ENCODE assay signal across 19 cellular contexts in the genomic region with DNA sequence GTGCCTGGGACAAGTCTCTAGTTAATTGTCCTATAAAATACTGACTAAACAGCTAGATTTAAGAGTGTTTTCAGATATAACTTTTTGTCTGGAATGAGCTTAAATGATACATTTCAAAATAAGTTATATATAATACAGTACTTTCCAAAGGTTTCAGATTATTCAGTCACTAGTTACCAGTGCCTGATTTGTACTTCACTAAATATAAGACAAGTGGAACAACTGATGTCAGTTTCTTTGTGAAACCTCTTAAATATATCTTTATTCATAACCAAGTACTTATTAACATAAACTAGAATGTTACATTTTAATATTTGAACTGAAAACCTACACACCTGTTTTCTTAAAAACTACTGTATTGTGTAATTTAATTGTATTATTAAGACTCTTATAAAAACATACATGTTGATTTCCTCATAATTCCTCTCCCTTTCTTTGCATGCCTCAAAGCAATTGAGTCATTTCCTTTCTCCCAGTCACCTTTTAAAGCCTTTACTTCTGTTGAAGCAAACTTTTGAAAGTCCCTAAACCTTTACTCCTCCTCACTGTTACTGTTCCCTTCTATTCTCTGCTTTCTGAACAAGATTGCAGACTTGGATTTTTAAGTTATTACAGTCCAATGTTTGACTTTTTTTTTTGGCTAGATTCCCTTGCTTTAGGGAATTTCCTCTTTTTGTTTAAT. TPM values are rescaled to one million over a fixed set of nuclear protein-coding genes. Genes with fewer than 3 reads are reported as not detected.
DNase-seq lines count a peak whose midpoint lies in the region; ATAC-seq and TF ChIP-seq lines count a peak whose summit lies in the region.
"Had no signal": no experiment of that assay in that cellular context is flagged by ENCODE, and none has a peak within 500 bp of the region (broad histone marks: within the 10 kb centered on the region; RNA-seq: fewer than 3 reads in every experiment).

No MANE protein-coding gene starts in this region.

- H3K27me3 ChIP-seq in mesenchymal stem cell (ENCODE audit: control insufficient read depth in 1 of 2, insufficient read depth in 1 of 2, low read length in 2 of 2) = peaks cover 0 to 2% of the 10 kb centered on the region in 2 experiments
- H3K27me3 ChIP-seq: heart right ventricle, SJCRH30 had no signal

- no peak overlapping the region for H2AK5ac ChIP-seq in mesenchymal stem cell (ENCODE audit: low read length, severe bottlenecking)

- H2BK12ac ChIP-seq in mesenchymal stem cell (ENCODE audit: low read length in 2 of 2) = no peak overlapping the region

- no peak overlapping the region for H3K9ac ChIP-seq in mesenchymal stem cell (ENCODE audit: low read length)
- H3K9ac ChIP-seq: parathyroid adenoma had no signal

- no peak overlapping the region for H3K4me3 Mint-ChIP-seq in immature natural killer cell
- H3K4me3 Mint-ChIP-seq: stimulated activated naive CD8-positive, alpha-beta T cell treated with anti-CD3 and anti-CD28 coated beads, Interleukin-15, amount 100 ng/mL, for 72 hours had no signal

- no peak for TF ChIP-seq CTCF in cardiac fibroblast (IDR thresholded peaks at IDR 0.05; ENCODE audit: low read depth, low read length)

- no peak overlapping the region for H3K4ac ChIP-seq in mesenchymal stem cell (ENCODE audit: low read depth in 1 of 2, low read length in 2 of 2)

- H3K14ac ChIP-seq in mesenchymal stem cell (ENCODE audit: low read length in 2 of 2) = no peak overlapping the region

- no peaks in the 10 kb centered on the region for H3K4me1 ChIP-seq in mesenchymal stem cell (ENCODE audit: control insufficient read depth, insufficient read depth, low read depth, low read length)

- H2BK120ac ChIP-seq in mesenchymal stem cell (ENCODE audit: low read depth, low read length) = no peak overlapping the region

- no peak overlapping the region for H3K4me2 ChIP-seq in mesenchymal stem cell (ENCODE audit: low read length, poor library complexity, severe bottlenecking)

- H2AFZ ChIP-seq in mesenchymal stem cell (ENCODE audit: low read depth, low read length) = no peak overlapping the region
- H2AFZ ChIP-seq: parathyroid adenoma had no signal

- ATAC-seq in GM18868 (IDR thresholded peaks at IDR 0.05; ENCODE audit: unreplicated experiment) (peak; percentile 50), HG02885 (IDR thresholded peaks at IDR 0.05; ENCODE audit: poor library complexity, unreplicated experiment) (peak; percentile 74)
- ATAC-seq: left cardiac atrium; stimulated activated naive CD8-positive, alpha-beta T cell treated with anti-CD3 and anti-CD28 coated beads, Interleukin-15, amount 100 ng/mL, for 72 hours had no signal

- H2BK15ac ChIP-seq in mesenchymal stem cell (ENCODE audit: low read depth, poor library complexity, severe bottlenecking) = no peak overlapping the region

- peaks cover 0 to 5% (median 0%) of the 10 kb centered on the region in 6 donors for H3K9me3 Mint-ChIP-seq in immature natural killer cell
- H3K9me3 Mint-ChIP-seq: stimulated activated naive CD8-positive, alpha-beta T cell treated with anti-CD3 and anti-CD28 coated beads, Interleukin-15, amount 100 ng/mL, for 72 hours had no signal

- no peak overlapping the region for H4K91ac ChIP-seq in mesenchymal stem cell (ENCODE audit: low read length)

- no peaks in the 10 kb centered on the region for H3K36me3 Mint-ChIP-seq in immature natural killer cell

- no peak overlapping the region for H3K18ac ChIP-seq in mesenchymal stem cell (ENCODE audit: low read depth in 1 of 2, low read length in 2 of 2)

- no peaks in the 10 kb centered on the region for H3K36me3 ChIP-seq in mesenchymal stem cell (ENCODE audit: control insufficient read depth in 1 of 2, insufficient read depth in 2 of 2, low read depth in 1 of 2, low read length in 2 of 2)
- H3K36me3 ChIP-seq: heart right ventricle had no signal

- no peak overlapping the region for H3K23ac ChIP-seq in mesenchymal stem cell (ENCODE audit: low read length in 2 of 2)

- no peak overlapping the region for H3K27ac ChIP-seq in mesenchymal stem cell (ENCODE audit: low read length, poor library complexity, severe bottlenecking)
- H3K27ac ChIP-seq: parathyroid adenoma, SJCRH30 had no signal

- H4K8ac ChIP-seq in mesenchymal stem cell (ENCODE audit: low read length) = no peak overlapping the region

- no peaks in the 10 kb centered on the region for H3K9me3 ChIP-seq in mesenchymal stem cell (ENCODE audit: control insufficient read depth, low read length)
- H3K9me3 ChIP-seq: heart right ventricle, SJCRH30 had no signal

- H3K27ac Mint-ChIP-seq in immature natural killer cell = no peak overlapping the region
- H3K27ac Mint-ChIP-seq: activated naive CD4-positive, alpha-beta T cell treated with anti-CD3 and anti-CD28 coated beads, Interleukin-2, amount 50 U/mL, for 72 hours; stimulated activated naive CD8-positive, alpha-beta T cell treated with anti-CD3 and anti-CD28 coated beads, Interleukin-15, amount 100 ng/mL, for 72 hours had no signal

- no peak overlapping the region for H2BK5ac ChIP-seq in mesenchymal stem cell (ENCODE audit: low read depth, low read length, poor library complexity, severe bottlenecking)

- H3K79me1 ChIP-seq in mesenchymal stem cell (replicated peaks; ENCODE audit: low read length, poor library complexity, severe bottlenecking) = no peaks in the 10 kb centered on the region

- H3K4me3 ChIP-seq in cardiac fibroblast (replicated peaks in 1 of 2; ENCODE audit: low read depth in 2 of 2, low read length in 2 of 2) (no peak overlapping the region), mesenchymal stem cell (ENCODE audit: insufficient read depth in 1 of 2, low read depth in 1 of 2, low read length in 2 of 2) (no peak overlapping the region)
- H3K4me3 ChIP-seq: heart right ventricle, SJCRH30 had no signal

- H3K4me1 Mint-ChIP-seq in immature natural killer cell = no peaks in the 10 kb centered on the region

- H3K27me3 Mint-ChIP-seq in immature natural killer cell (ENCODE audit: low read depth in 3 of 3) = peaks cover 7 to 12% (median 11%) of the 10 kb centered on the region in 3 donors

- DNase-seq in cardiac fibroblast (ENCODE audit: low read depth in 2 of 2) = peak; percentile 32 to 76
- peak; percentile 14 for DNase-seq in mesenchymal stem cell
- no peak for DNase-seq in immature natural killer cell
- no peak for DNase-seq in ecto neural progenitor cell (ENCODE audit: low spot score)
- DNase-seq in stimulated activated naive CD4-positive, alpha-beta T cell treated with Interleukin-2 at 50 U/mL for 16 hours (lab: John Stamatoyannopoulos, UW) = no peak
- DNase-seq in COLO668 (lab: John Stamatoyannopoulos, UW; ENCODE audit: unreplicated experiment) = no peak
- DNase-seq: activated CD4-positive, alpha-beta T cell treated with anti-CD3 and anti-CD28 coated beads for 48 hours; activated T-cell treated with anti-CD3 and anti-CD28 coated beads for 4 hours; heart right ventricle; KBM-7; left cardiac atrium; NCI-H1105 treated with DMSO at 0.1 percent for 48 hours; SJCRH30; stimulated activated naive CD8-positive, alpha-beta T cell treated with anti-CD3 and anti-CD28 coated beads, Interleukin-15, amount 100 ng/mL, for 72 hours; T1000 had no signal

RNA-seq across cellular contexts. Expression of gene SEMA6A, which starts 8.6 kb away (rescaled TPM):
- 8.8 TPM for polyA plus RNA-seq in mesenchymal stem cell (2013, experiment 1 of 2)
- polyA plus RNA-seq in mesenchymal stem cell (2013, experiment 2 of 2) = 8.0 TPM
- polyA plus RNA-seq in immature natural killer cell = under 1 TPM in 2 of 3 donors, not detected in 1; 0.19 to 0.80 TPM

Comparison
In these comparisons a context has a peak if more than half of its experiments do, and no peak if none do; other contexts are left out.
1. DNase-seq: peak in cardiac fibroblast (2 of 2) and mesenchymal stem cell (single experiment); none in immature natural killer cell (0 of 3), ecto neural progenitor cell (single experiment), stimulated activated naive CD4-positive, alpha-beta T cell treated with Interleukin-2 at 50 U/mL for 16 hours (single experiment) and COLO668 (single experiment).